ENCODE assay signal across 8 cellular contexts in the genomic region with DNA sequence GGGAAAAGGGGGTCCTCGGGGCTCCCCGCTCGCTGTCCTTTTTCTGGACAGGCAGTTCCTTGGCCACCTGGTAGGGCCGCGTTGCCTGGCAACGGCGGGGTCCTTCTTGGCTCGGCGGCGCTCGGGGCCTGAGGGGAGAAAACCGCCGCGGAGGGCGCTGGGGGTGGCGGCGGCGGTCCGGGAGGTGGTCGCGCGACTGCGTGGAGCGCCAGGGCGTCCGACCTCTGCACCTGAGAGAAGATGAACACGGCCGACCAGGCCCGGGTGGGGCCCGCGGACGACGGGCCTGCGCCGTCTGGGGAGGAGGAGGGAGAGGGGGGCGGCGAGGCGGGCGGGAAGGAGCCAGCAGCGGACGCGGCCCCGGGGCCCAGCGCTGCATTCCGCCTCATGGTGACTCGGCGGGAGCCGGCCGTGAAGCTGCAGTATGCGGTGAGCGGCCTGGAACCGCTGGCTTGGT. TPM values are rescaled to one million over a fixed set of nuclear protein-coding genes. Genes with fewer than 3 reads are reported as not detected.
DNase-seq lines count a peak whose midpoint lies in the region; ATAC-seq and TF ChIP-seq lines count a peak whose summit lies in the region.

Gene GTF3C4, plus strand, starts transcription at position 106 of the 457 bp plus-strand sequence. Its CDS starts 135 bp downstream, at position 241.

- ATAC-seq in GM21576 (IDR thresholded peaks at IDR 0.05; ENCODE audit: unreplicated experiment) (peak; percentile 60), Right ventricle myocardium inferior (peak; percentile 88)
- peak; percentile 58 to 70 for ATAC-seq in activated naive CD4-positive, alpha-beta T cell treated with anti-CD3 and anti-CD28 coated beads, Interleukin-2, amount 50 U/mL, for 72 hours

- H3K27ac Mint-ChIP-seq in IgD-negative memory B cell: peak within 1 kb of the TSS; percentile 97 to 98 (median 98)
- H3K27ac Mint-ChIP-seq in activated naive CD4-positive, alpha-beta T cell treated with anti-CD3 and anti-CD28 coated beads, Interleukin-2, amount 50 U/mL, for 72 hours: peak within 1 kb of the TSS; percentile 95 to 98

- no peaks in the 10 kb centered on the region for H3K27me3 Mint-ChIP-seq in IgD-negative memory B cell

- H3K27ac ChIP-seq in SK-N-MC: peak within 1 kb of the TSS; percentile 91
- H3K27ac ChIP-seq in parathyroid adenoma: peak within 1 kb of the TSS; percentile 92
- H3K27ac ChIP-seq in tibial nerve: peak within 1 kb of the TSS; percentile 84 to 98 (median 90)

- peak in 1 of 2 donors; percentile 52 for TF ChIP-seq EP300 in tibial nerve (IDR thresholded peaks at IDR 0.05)

- H3K4me1 Mint-ChIP-seq in IgD-negative memory B cell: peaks cover 33 to 51% (median 34%) of the 10 kb centered on the region in 3 donors

- DNase-seq in DMS53 (lab: John Stamatoyannopoulos, UW) (peak; percentile 89), SK-N-MC (ENCODE audit: low read depth, low spot score) (peak; percentile 24), Right ventricle myocardium inferior (ENCODE audit: missing footprints) (peak; percentile 96), tibial nerve (ENCODE audit: low spot score in 2 of 2) (peak; percentile 76 to 86)
- DNase-seq in activated naive CD4-positive, alpha-beta T cell treated with anti-CD3 and anti-CD28 coated beads, Interleukin-2, amount 50 U/mL, for 72 hours (ENCODE audit: low spot score in 2 of 2): peak; percentile 83 to 91

- peak within 1 kb of the TSS; percentile 78 for H3K9ac ChIP-seq in SK-N-MC (ENCODE audit: insufficient read length)
- peak within 1 kb of the TSS; percentile 8 for H3K9ac ChIP-seq in parathyroid adenoma

- H3K9me3 ChIP-seq in SK-N-MC (ENCODE audit: low read depth, low read length) (no peaks in the 10 kb centered on the region), parathyroid adenoma (ENCODE audit: control insufficient read depth, low read length) (no peaks in the 10 kb centered on the region), tibial nerve (no peaks in the 10 kb centered on the region)

- WGBS in tibial nerve, 2 donors: 0% methylated on average over 6 to 17 of the region's 52 CpGs

- peak within 1 kb of the TSS; percentile 90 for H2AFZ ChIP-seq in parathyroid adenoma

- TF ChIP-seq POLR2A in tibial nerve (IDR thresholded peaks at IDR 0.05): no peak

- TF ChIP-seq CTCF in parathyroid adenoma (IDR thresholded peaks at IDR 0.05) (no peak), tibial nerve (IDR thresholded peaks at IDR 0.05) (no peak)

- no peaks in the 10 kb centered on the region for H3K4me1 ChIP-seq in parathyroid adenoma
- H3K4me1 ChIP-seq in tibial nerve: peaks cover 0 to 67% (median 15%) of the 10 kb centered on the region in 4 donors

- no peaks in the 10 kb centered on the region for H3K9me3 Mint-ChIP-seq in IgD-negative memory B cell
- H3K9me3 Mint-ChIP-seq in activated naive CD4-positive, alpha-beta T cell treated with anti-CD3 and anti-CD28 coated beads, Interleukin-2, amount 50 U/mL, for 72 hours: peaks cover 0 to 4% of the 10 kb centered on the region in 2 donors

- intact Hi-C loops in Right ventricle myocardium inferior (cut with DNase I): no loop called here

- H3K27me3 ChIP-seq in parathyroid adenoma (ENCODE audit: control insufficient read depth, insufficient read depth, low read length) (no peaks in the 10 kb centered on the region), tibial nerve (no peaks in the 10 kb centered on the region)

- peaks cover 27% of the 10 kb centered on the region for H3K36me3 ChIP-seq in SK-N-MC (ENCODE audit: insufficient read depth, low read length)
- H3K36me3 ChIP-seq in parathyroid adenoma (ENCODE audit: control insufficient read depth, insufficient read depth, low read length): no peaks in the 10 kb centered on the region
- H3K36me3 ChIP-seq in tibial nerve: no peaks in the 10 kb centered on the region

- H3K4me3 Mint-ChIP-seq in IgD-negative memory B cell: peak within 1 kb of the TSS; percentile 89 to 97 (median 94)

- H3K36me3 Mint-ChIP-seq in IgD-negative memory B cell: no peaks in the 10 kb centered on the region
- H3K36me3 Mint-ChIP-seq in activated naive CD4-positive, alpha-beta T cell treated with anti-CD3 and anti-CD28 coated beads, Interleukin-2, amount 50 U/mL, for 72 hours: peaks cover 13 to 27% of the 10 kb centered on the region in 2 donors

- peak within 1 kb of the TSS; percentile 79 for H3K4me2 ChIP-seq in parathyroid adenoma (ENCODE audit: low read length)

- H3K79me2 ChIP-seq in parathyroid adenoma: peaks cover 14% of the 10 kb centered on the region

- H3K4me3 ChIP-seq in SK-N-MC (peak within 1 kb of the TSS; percentile 90), parathyroid adenoma (ENCODE audit: low read depth, low read length) (peak within 1 kb of the TSS; percentile 98), tibial nerve (peak within 1 kb of the TSS; percentile 74 to 90 (median 84))

RNA-seq across cellular contexts. Expression of gene GTF3C4, which starts in this region (rescaled TPM):
- 4.1 TPM for polyA plus RNA-seq in IgD-negative memory B cell
- total RNA-seq in activated naive CD4-positive, alpha-beta T cell treated with anti-CD3 and anti-CD28 coated beads, Interleukin-2, amount 50 U/mL, for 72 hours: 10 to 100 TPM in 1 of 2 donors, 1 to 10 TPM in 1; 7.8 to 15.2 TPM
- total RNA-seq in Right ventricle myocardium inferior (8.8 TPM), tibial nerve (10 to 100 TPM; 10.5 to 17.4 (median 16.2) TPM)

Comparison
In these comparisons a context has a peak if more than half of its experiments do, and no peak if none do; other contexts are left out.
1. Peak in every context shown above with its lines: DNase-seq, ATAC-seq, H3K4me3 ChIP-seq and H3K27ac ChIP-seq.
2. DNase-seq: peak in every context shown above with its lines; median percentile 96 in Right ventricle myocardium inferior; 89 in DMS53; 87 in activated naive CD4-positive, alpha-beta T cell treated with anti-CD3 and anti-CD28 coated beads, Interleukin-2, amount 50 U/mL, for 72 hours; 81 in tibial nerve; 24 in SK-N-MC.